In genomic region chr16:4113358-4114256, GRCh38 we compare ENCODE assay signal across 9 cellular contexts.
DNase-seq lines count a peak whose midpoint lies in the region; ATAC-seq, FAIRE-seq and TF ChIP-seq lines count a peak whose summit lies in the region.
"Had no signal": no experiment of that assay in that cellular context is flagged by ENCODE, and none has a peak within 500 bp of the region (broad histone marks: within the 10 kb centered on the region; RNA-seq: fewer than 3 reads in every experiment).

No MANE protein-coding gene starts in this region.

- H3K27me3 ChIP-seq in muscle layer of duodenum (ENCODE audit: low read depth, low read length): no peaks in the 10 kb centered on the region

- POLR2A ChIA-PET in AG04449 (lab: Yijun Ruan, JAX): interaction anchor here (0.6 kb wide), 1 partner anchor 125 kb away, joined by 3 read pairs; no protein-coding TSS in a partner anchor

- H3K4me3 ChIP-seq in AG04449 (ENCODE audit: low read depth, low read length) (peak overlapping the region; percentile 57), muscle layer of duodenum (ENCODE audit: low read depth in 1 of 2, low read length in 2 of 2) (peak overlapping the region; percentile 57 to 80)

- peak overlapping the region; percentile 10 for H3K27ac Mint-ChIP-seq in central memory CD8-positive, alpha-beta T cell (ENCODE audit: low read depth)

- DNase-seq in AG04449 (ENCODE audit: low read depth, low spot score) (no peak), HTR-8/SVneo (ENCODE audit: insufficient read length, low spot score) (no peak), EL (no peak), NCI-H1930 (lab: John Stamatoyannopoulos, UW) (no peak)
- DNase-seq in central memory CD8-positive, alpha-beta T cell (ENCODE audit: low spot score in 2 of 2): no peak
- DNase-seq: cerebellar nuclear complex had no signal

- peak overlapping the region; percentile 77 for H3K4me3 Mint-ChIP-seq in central memory CD8-positive, alpha-beta T cell

- no peaks in the 10 kb centered on the region for H3K36me3 ChIP-seq in muscle layer of duodenum (ENCODE audit: control insufficient read depth in 1 of 2, insufficient read depth in 2 of 2, low read length in 2 of 2)

- no peaks in the 10 kb centered on the region for H3K9me3 Mint-ChIP-seq in central memory CD8-positive, alpha-beta T cell

- peaks cover 0 to 52% of the 10 kb centered on the region in 2 donors for H3K4me1 ChIP-seq in muscle layer of duodenum (ENCODE audit: control insufficient read depth in 1 of 2, insufficient read depth in 2 of 2, low read length in 2 of 2)

- H3K36me3 Mint-ChIP-seq in central memory CD8-positive, alpha-beta T cell (ENCODE audit: insufficient read depth): peaks cover 21% of the 10 kb centered on the region

- FAIRE-seq in HTR-8/SVneo (lab: Jason Lieb, UNC): peak; percentile 20

- no peak for ATAC-seq in central memory CD8-positive, alpha-beta T cell (replicated peaks; ENCODE audit: extremely low read depth, poor library complexity, severe bottlenecking)
- ATAC-seq in HG03469 (IDR thresholded peaks at IDR 0.05; ENCODE audit: unreplicated experiment) (no peak), HG02884 (IDR thresholded peaks at IDR 0.05; ENCODE audit: unreplicated experiment) (no peak)

- no peak for TF ChIP-seq CTCF in AG04449 (IDR thresholded peaks at IDR 0.05; ENCODE audit: insufficient read depth, low read length, missing control alignments)

- H3K27ac ChIP-seq in muscle layer of duodenum (ENCODE audit: low read length): no peak overlapping the region

- CTCF ChIA-PET in AG04449 (lab: Yijun Ruan, JAX): interaction anchor here (0.7 to 5.2 kb wide), 4 partner anchors 132 to 423 kb away, joined by 3 to 30 read pairs (median 6); no protein-coding TSS in a partner anchor

- peaks cover 65% of the 10 kb centered on the region for H3K4me1 Mint-ChIP-seq in central memory CD8-positive, alpha-beta T cell

- no peaks in the 10 kb centered on the region for H3K9me3 ChIP-seq in muscle layer of duodenum (ENCODE audit: control insufficient read depth in 1 of 2, low read length in 2 of 2)

- H3K27me3 Mint-ChIP-seq in central memory CD8-positive, alpha-beta T cell: no peaks in the 10 kb centered on the region
